ENCODE assay signal across 18 cellular contexts in the genomic region with DNA sequence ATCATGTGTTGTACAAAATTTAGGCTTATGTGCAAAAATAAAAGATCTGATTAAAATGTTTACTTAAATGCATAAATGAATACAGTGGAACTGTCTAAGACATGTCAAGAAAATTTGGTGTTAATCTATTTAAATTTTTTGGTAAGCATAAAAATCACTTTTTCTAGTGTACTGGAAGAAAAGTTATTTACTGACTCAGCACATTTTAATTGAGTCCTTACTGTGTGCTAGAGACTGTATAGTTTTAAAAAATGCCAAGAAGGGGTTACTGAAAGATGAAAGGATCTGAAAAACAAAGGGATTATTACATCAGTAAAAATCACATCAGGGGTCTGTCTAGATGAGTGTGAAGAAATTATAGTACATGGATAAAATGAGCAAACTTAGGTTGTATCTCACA.
A peak's percentile ranks its signal among the peaks of the same experiment; 100 is the strongest.
DNase-seq lines count a peak whose midpoint lies in the region; ATAC-seq, FAIRE-seq and TF ChIP-seq lines count a peak whose summit lies in the region.
"Had no signal": no experiment of that assay in that cellular context is flagged by ENCODE, and none has a peak within 500 bp of the region (broad histone marks: within the 10 kb centered on the region; RNA-seq: fewer than 3 reads in every experiment).

No MANE protein-coding gene starts in this region.

- POLR2A ChIA-PET in HepG2 (lab: Yijun Ruan, JAX) = no interaction called here

- no peaks in the 10 kb centered on the region for H3K36me3 ChIP-seq in HepG2 (replicated peaks in 1 of 2; ENCODE audit: control insufficient read depth in 1 of 2, insufficient read depth in 2 of 2, low read length in 2 of 2)
- H3K36me3 ChIP-seq in right lobe of liver = no peaks in the 10 kb centered on the region
- H3K36me3 ChIP-seq in SK-N-MC (ENCODE audit: insufficient read depth, low read length) = 0 out of 2 replicates have a peak, but pooled peaks cover 5% of the 10 kb centered on the region
- H3K36me3 ChIP-seq in keratinocyte (ENCODE audit: control insufficient read depth in 2 of 2, extremely low read depth in 1 of 2, insufficient read depth in 2 of 2, low read length in 2 of 2) = no peaks in the 10 kb centered on the region
- H3K36me3 ChIP-seq: BLaER1 treated with 17β-estradiol and CSF1 and Interleukin-3, amounts not matched to agents 10 nM and 100 nM; HAP-1 had no signal

- H3K79me2 ChIP-seq in HepG2 (ENCODE audit: insufficient read depth, low read length) = peaks cover 9% of the 10 kb centered on the region
- peaks cover 13% of the 10 kb centered on the region for H3K79me2 ChIP-seq in keratinocyte (ENCODE audit: control insufficient read depth, insufficient read depth, low read length)

- TF ChIP-seq RAD21 in HepG2 (CRISPR knock-in tag; IDR thresholded peaks at IDR 0.05) = no peak

- no peak for DNase-seq in HepG2 (ENCODE audit: low spot score)
- no peak for DNase-seq in right lobe of liver
- DNase-seq in SK-N-MC (ENCODE audit: low read depth, low spot score) = no peak
- DNase-seq in keratinocyte (ENCODE audit: low read depth, low spot score) = no peak
- no peak for DNase-seq in GM13977 (ENCODE audit: low spot score)
- DNase-seq in foreskin fibroblast = no peak
- DNase-seq: Calu3; CD8-positive, alpha-beta T cell; DMS79 treated with DMSO at 0.1 percent for 48 hours; GM23248 had no signal

- H3K4me3 ChIP-seq in HepG2 (replicated peaks in 1 of 3; ENCODE audit: insufficient read depth in 1 of 3, low read depth in 2 of 3, low read length in 3 of 3) (no peak overlapping the region), right lobe of liver (no peak overlapping the region), SK-N-MC (peak overlapping the region; percentile 3; the same call in 1 of the 2 replicates), keratinocyte (ENCODE audit: control insufficient read depth in 2 of 3, extremely low read depth in 1 of 3, insufficient read depth in 2 of 3, low read depth in 1 of 3, low read length in 3 of 3) (no peak overlapping the region), foreskin fibroblast (ENCODE audit: low read depth in 1 of 2, low read length in 2 of 2) (no peak overlapping the region)
- H3K4me3 ChIP-seq: BLaER1 treated with 17β-estradiol and CSF1 and Interleukin-3, amounts not matched to agents 10 nM and 100 nM; GM12878; GM23248; HAP-1 had no signal

- CTCF ChIA-PET in HepG2 (lab: Yijun Ruan, JAX; ENCODE audit: low intra/inter-chr PET ratio, low total read pairs) = no interaction called here

- no peaks in the 10 kb centered on the region for H3K9me1 ChIP-seq in keratinocyte (ENCODE audit: control insufficient read depth, extremely low read depth, insufficient read depth, low read length)

- H4K20me1 ChIP-seq in HepG2 (ENCODE audit: insufficient read depth, low read length) (no peaks in the 10 kb centered on the region), keratinocyte (ENCODE audit: control insufficient read depth, extremely low read depth, insufficient read depth, low read length) (no peaks in the 10 kb centered on the region)

- TF ChIP-seq CTCF in HepG2 (CRISPR knock-in tag; IDR thresholded peaks at IDR 0.05) (no peak), right lobe of liver (IDR thresholded peaks at IDR 0.05) (no peak), keratinocyte (optimal IDR thresholded peaks at IDR 0.05 in 1 of 3, IDR thresholded peaks at IDR 0.05 in 1 of 3, conservative IDR thresholded peaks at IDR 0.05 in 1 of 3; ENCODE audit: extremely low read depth in 1 of 3, insufficient read depth in 2 of 3, low read length in 3 of 3) (no peak), GM13977 (IDR thresholded peaks at IDR 0.05; ENCODE audit: extremely low read depth, insufficient read depth, missing control alignments) (no peak), foreskin fibroblast (IDR thresholded peaks at IDR 0.05; ENCODE audit: low read depth, low read length) (no peak)

- H3K4me1 ChIP-seq in HepG2 (ENCODE audit: insufficient read depth, low read length) (peaks cover 53% of the 10 kb centered on the region), right lobe of liver (peaks cover 0 to 27% (median 7%) of the 10 kb centered on the region in 4 donors), keratinocyte (ENCODE audit: control insufficient read depth, extremely low read depth, insufficient read depth, low read length) (no peaks in the 10 kb centered on the region)

- BruUV-seq in HepG2 (replicated peaks; lab: Mats Ljungman, UMichigan) = no TSS peak

- H3K9ac ChIP-seq in HepG2 (ENCODE audit: insufficient read depth, low read depth, low read length) (no peak overlapping the region), SK-N-MC (ENCODE audit: insufficient read length) (no peak overlapping the region), keratinocyte (ENCODE audit: control insufficient read depth, extremely low read depth, insufficient read depth, low read length) (no peak overlapping the region)
- H3K9ac ChIP-seq: BLaER1 treated with 17β-estradiol and CSF1 and Interleukin-3, amounts not matched to agents 10 nM and 100 nM; GM23248; KMS-11 had no signal

- no peak for TF ChIP-seq EP300 in HepG2 (IDR thresholded peaks at IDR 0.05; ENCODE audit: low read depth in 2 of 2, low read length in 2 of 2)
- no peak for TF ChIP-seq EP300 in HepG2 (CRISPR knock-in tag; IDR thresholded peaks at IDR 0.05; ENCODE audit: borderline replicate concordance)

- intact Hi-C loops in HepG2 (cut with micrococcal nuclease; ENCODE audit: unreplicated experiment) = no loop called here
- intact Hi-C loops in right lobe of liver (cut with DNase I) = no loop called here

- dilution Hi-C loops in keratinocyte (cut with MboI; ENCODE audit: extremely low pct_ligation_motif_present, low sequenced_read_pairs) = no loop called here

- FAIRE-seq in HepG2 (lab: Jason Lieb, UNC) (no peak), keratinocyte (lab: Jason Lieb, UNC) (peak; percentile 29)
- FAIRE-seq: GM12878, GM19239 had no signal

- no peak for TF ChIP-seq POLR2A in HepG2 (IDR thresholded peaks at IDR 0.05; ENCODE audit: insufficient read depth in 1 of 2, low read depth in 2 of 2, low read length in 2 of 2)
- TF ChIP-seq POLR2A in right lobe of liver (IDR thresholded peaks at IDR 0.05) = no peak

- H2AFZ ChIP-seq in HepG2 (ENCODE audit: low read length) (no peak overlapping the region), keratinocyte (ENCODE audit: control insufficient read depth, low read length) (no peak overlapping the region)
- H2AFZ ChIP-seq: GM23248 had no signal

- ATAC-seq in HepG2 (no peak), right lobe of liver (no peak), GM21576 (IDR thresholded peaks at IDR 0.05; ENCODE audit: unreplicated experiment) (no peak)
- ATAC-seq: CD8-positive, alpha-beta T cell; GM12878 had no signal

- no peaks in the 10 kb centered on the region for H3K9me3 ChIP-seq in HepG2 (ENCODE audit: low read length)
- H3K9me3 ChIP-seq in right lobe of liver = no peaks in the 10 kb centered on the region
- H3K9me3 ChIP-seq in SK-N-MC (ENCODE audit: low read depth, low read length) = no peaks in the 10 kb centered on the region; the same call in 1 of the 2 replicates
- no peaks in the 10 kb centered on the region for H3K9me3 ChIP-seq in keratinocyte (ENCODE audit: control insufficient read depth, low read depth, low read length)
- H3K9me3 ChIP-seq: BLaER1 treated with 17β-estradiol and CSF1 and Interleukin-3, amounts not matched to agents 10 nM and 100 nM; HAP-1 had no signal

- in situ Hi-C loops in HepG2 (cut with HindIII; ENCODE audit: extremely low pct_ligation_motif_present, low pct_unique_long_range_greater_than_20kb) = no loop called here
- in situ Hi-C loops in GM13977 (cut with MboI; ENCODE audit: low pct_unique_long_range_greater_than_20kb, low sequenced_read_pairs, unreplicated experiment) = no loop called here

- H3K4me2 ChIP-seq in HepG2 (ENCODE audit: low read depth, low read length) = no peak overlapping the region
- H3K4me2 ChIP-seq in keratinocyte (ENCODE audit: control insufficient read depth, extremely low read depth, insufficient read depth, low read depth, low read length) = no peak overlapping the region
- H3K4me2 ChIP-seq: BLaER1 treated with 17β-estradiol and CSF1 and Interleukin-3, amounts not matched to agents 10 nM and 100 nM; KMS-11 had no signal

- no peaks in the 10 kb centered on the region for H3K27me3 ChIP-seq in HepG2 (ENCODE audit: control insufficient read depth in 1 of 2, insufficient read depth in 2 of 2, low read length in 2 of 2)
- H3K27me3 ChIP-seq in right lobe of liver = no peaks in the 10 kb centered on the region
- H3K27me3 ChIP-seq in keratinocyte (ENCODE audit: control insufficient read depth, extremely low read depth, insufficient read depth, low read length) = no peaks in the 10 kb centered on the region
- H3K27me3 ChIP-seq: BLaER1 treated with 17β-estradiol and CSF1 and Interleukin-3, amounts not matched to agents 10 nM and 100 nM had no signal

- H3K27ac ChIP-seq in HepG2 (ENCODE audit: extremely low read length, insufficient read depth, low read length) (no peak overlapping the region), right lobe of liver (no peak overlapping the region), SK-N-MC (peak overlapping the region; percentile 38), keratinocyte (ENCODE audit: control insufficient read depth, insufficient read depth, low read length) (no peak overlapping the region)
- H3K27ac ChIP-seq: 22Rv1; BLaER1 treated with 17β-estradiol and CSF1 and Interleukin-3, amounts not matched to agents 10 nM and 100 nM; GM23248; HL-60; KMS-11 had no signal

TF ChIP-seq in HepG2, 621 proteins besides CTCF, POLR2A, EP300 and RAD21:
- TF ChIP-seq MAFK (conservative IDR thresholded peaks at IDR 0.05 in 1 of 2, IDR thresholded peaks at IDR 0.05 in 1 of 2; ENCODE audit: low read length in 2 of 2) (peak; percentile 96 to 99), STAG1 (CRISPR knock-in tag; IDR thresholded peaks at IDR 0.05) (no peak), MAFF (IDR thresholded peaks at IDR 0.05; ENCODE audit: low read depth, low read length) (peak; percentile 98), RFXAP (CRISPR knock-in tag; IDR thresholded peaks at IDR 0.05; ENCODE audit: borderline replicate concordance) (no peak), ZNF891 (CRISPR knock-in tag; IDR thresholded peaks at IDR 0.05) (no peak), HOXA7 (CRISPR knock-in tag; IDR thresholded peaks at IDR 0.05) (no peak), ZBTB1 (CRISPR knock-in tag; IDR thresholded peaks at IDR 0.05; ENCODE audit: borderline replicate concordance) (no peak)
- TF ChIP-seq, protein P1, sequence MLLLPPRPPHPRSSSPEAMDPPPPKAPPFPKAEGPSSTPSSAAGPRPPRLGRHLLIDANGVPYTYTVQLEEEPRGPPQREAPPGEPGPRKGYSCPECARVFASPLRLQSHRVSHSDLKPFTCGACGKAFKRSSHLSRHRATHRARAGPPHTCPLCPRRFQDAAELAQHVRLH (CRISPR knock-in tag; IDR thresholded peaks at IDR 0.05; ENCODE audit: borderline replicate concordance, low read depth) = no peak
- TF ChIP-seq, protein P2, sequence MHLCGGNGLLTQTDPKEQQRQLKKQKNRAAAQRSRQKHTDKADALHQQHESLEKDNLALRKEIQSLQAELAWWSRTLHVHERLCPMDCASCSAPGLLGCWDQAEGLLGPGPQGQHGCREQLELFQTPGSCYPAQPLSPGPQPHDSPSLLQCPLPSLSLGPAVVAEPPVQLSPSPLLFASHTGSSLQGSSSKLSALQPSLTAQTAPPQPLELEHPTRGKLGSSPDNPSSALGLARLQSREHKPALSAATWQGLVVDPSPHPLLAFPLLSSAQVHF (CRISPR knock-in tag; IDR thresholded peaks at IDR 0.05) = no peak
